ENCODE assay signal across 12 cellular contexts in the genomic region with DNA sequence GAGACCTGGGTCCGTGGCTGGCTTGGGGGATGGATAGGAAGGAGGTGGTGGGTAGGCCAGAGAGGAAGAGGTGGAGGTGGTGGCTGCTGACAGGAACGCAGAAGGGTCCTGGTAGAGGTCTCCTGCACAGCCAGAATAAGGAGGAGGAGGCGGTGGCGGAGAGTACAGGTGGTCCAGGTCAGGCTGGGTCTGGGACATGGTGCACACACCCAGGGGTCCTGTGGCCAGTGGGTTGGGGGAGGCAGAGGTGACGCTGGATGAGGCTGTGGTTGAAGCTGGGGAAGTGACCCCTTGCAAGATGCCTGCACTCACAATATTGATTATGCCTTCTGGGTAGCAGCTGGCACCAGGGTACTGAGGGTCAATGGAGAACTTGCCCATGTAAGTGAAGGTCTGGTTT.
DNase-seq lines count a peak whose midpoint lies in the region; TF ChIP-seq lines count a peak whose summit lies in the region.
"Had no signal": no experiment of that assay in that cellular context is flagged by ENCODE, and none has a peak within 500 bp of the region (broad histone marks: within the 10 kb centered on the region; RNA-seq: fewer than 3 reads in every experiment).

No MANE protein-coding gene starts in this region.

- H3K4me1 Mint-ChIP-seq in T-helper 2 cell treated with Interferon-gamma antibody and Interleukin-4, amounts not matched to agents 5 μg/mL and 100 μg/mL, for 36 hours (ENCODE audit: low read depth), result peaks cover 45% of the 10 kb centered on the region

- H3K4me3 ChIP-seq in fibroblast of pulmonary artery (replicated peaks; ENCODE audit: low read depth, low read length), result peak overlapping the region; percentile 69
- H3K4me3 ChIP-seq in effector memory CD4-positive, alpha-beta T cell (ENCODE audit: insufficient read depth, low read depth, low read length, poor library complexity, severe bottlenecking), result no peak overlapping the region

- peaks cover 40% of the 10 kb centered on the region for H3K4me1 ChIP-seq in effector memory CD4-positive, alpha-beta T cell (ENCODE audit: control insufficient read depth, insufficient read depth, low read length, poor library complexity, severe bottlenecking)

- TF ChIP-seq CTCF in fibroblast of pulmonary artery (IDR thresholded peaks at IDR 0.05; ENCODE audit: low read length, missing control alignments), result no peak

- H3K27me3 Mint-ChIP-seq in T-helper 2 cell treated with Interferon-gamma antibody and Interleukin-4, amounts not matched to agents 5 μg/mL and 100 μg/mL, for 36 hours (ENCODE audit: low read depth), result peaks cover 39% of the 10 kb centered on the region

- no peak for DNase-seq in T-helper 2 cell treated with Interferon-gamma antibody and Interleukin-4, amounts not matched to agents 5 μg/mL and 100 μg/mL, for 36 hours (ENCODE audit: low spot score)
- DNase-seq in T-helper 2 cell (no peak), fibroblast of pulmonary artery (ENCODE audit: low read depth) (no peak), NCI-H1417 (lab: John Stamatoyannopoulos, UW) (no peak), cerebellar cortex (ENCODE audit: low spot score) (no peak)
- peak; percentile 20 to 21 for DNase-seq in activated CD4-positive, alpha-beta T cell treated with anti-CD3 and anti-CD28 coated beads for 4 hours
- peak; percentile 8 for DNase-seq in stimulated activated CD4-positive, alpha-beta T cell treated with anti-CD3 and anti-CD28 coated beads, Interleukin-4, amount 100 ng/mL, for 24 hours
- DNase-seq in effector memory CD4-positive, alpha-beta T cell, result no peak
- DNase-seq: DMS153, kidney glomerular epithelial cell, nucleus accumbens had no signal

- H3K27me3 ChIP-seq in effector memory CD4-positive, alpha-beta T cell (replicated peaks; ENCODE audit: control insufficient read depth, insufficient read depth, low read length, poor library complexity, severe bottlenecking), result peaks cover 18% of the 10 kb centered on the region

- no peak overlapping the region for H3K27ac ChIP-seq in effector memory CD4-positive, alpha-beta T cell (ENCODE audit: insufficient read depth, low read length, poor library complexity, severe bottlenecking)
- H3K27ac ChIP-seq: KMS-11 had no signal

- peak overlapping the region; percentile 89 for H3K4me3 Mint-ChIP-seq in T-helper 2 cell treated with Interferon-gamma antibody and Interleukin-4, amounts not matched to agents 5 μg/mL and 100 μg/mL, for 36 hours

- H3K9me3 Mint-ChIP-seq in T-helper 2 cell treated with Interferon-gamma antibody and Interleukin-4, amounts not matched to agents 5 μg/mL and 100 μg/mL, for 36 hours, result no peaks in the 10 kb centered on the region

- H3K36me3 ChIP-seq in effector memory CD4-positive, alpha-beta T cell (ENCODE audit: control insufficient read depth, insufficient read depth, low read length), result no peaks in the 10 kb centered on the region

- H3K36me3 Mint-ChIP-seq in T-helper 2 cell treated with Interferon-gamma antibody and Interleukin-4, amounts not matched to agents 5 μg/mL and 100 μg/mL, for 36 hours (ENCODE audit: low read depth), result peaks cover 32% of the 10 kb centered on the region

- no peaks in the 10 kb centered on the region for H3K9me3 ChIP-seq in effector memory CD4-positive, alpha-beta T cell (ENCODE audit: control insufficient read depth, low read length)

- no peak overlapping the region for H3K27ac Mint-ChIP-seq in T-helper 2 cell treated with Interferon-gamma antibody and Interleukin-4, amounts not matched to agents 5 μg/mL and 100 μg/mL, for 36 hours

Comparison
In these comparisons a context has a peak if more than half of its experiments do, and no peak if none do; other contexts are left out.
1. DNase-seq: peak in activated CD4-positive, alpha-beta T cell treated with anti-CD3 and anti-CD28 coated beads for 4 hours (2 of 2) and stimulated activated CD4-positive, alpha-beta T cell treated with anti-CD3 and anti-CD28 coated beads, Interleukin-4, amount 100 ng/mL, for 24 hours (single experiment); none in T-helper 2 cell treated with Interferon-gamma antibody and Interleukin-4, amounts not matched to agents 5 μg/mL and 100 μg/mL, for 36 hours (single experiment), T-helper 2 cell (0 of 5), fibroblast of pulmonary artery (single experiment), NCI-H1417 (0 of 3), effector memory CD4-positive, alpha-beta T cell (0 of 3) and cerebellar cortex (single experiment).